In genomic region chr11:105296386-105296785, GRCh38 we compare ENCODE assay signal across 6 cellular contexts.
"Had no signal": no experiment of that assay in that cellular context is flagged by ENCODE, and none has a peak within 500 bp of the region (broad histone marks: within the 10 kb centered on the region; RNA-seq: fewer than 3 reads in every experiment).

No MANE protein-coding gene starts in this region.

- H3K27ac ChIP-seq: HL-60 had no signal

- DNase-seq: KBM-7, KG1 had no signal

- H3K4me3 ChIP-seq: K562 had no signal

- ATAC-seq: HepG2, K562 had no signal

- FAIRE-seq: HepG2, HTR-8/SVneo, K562 had no signal
